In the genomic region with DNA sequence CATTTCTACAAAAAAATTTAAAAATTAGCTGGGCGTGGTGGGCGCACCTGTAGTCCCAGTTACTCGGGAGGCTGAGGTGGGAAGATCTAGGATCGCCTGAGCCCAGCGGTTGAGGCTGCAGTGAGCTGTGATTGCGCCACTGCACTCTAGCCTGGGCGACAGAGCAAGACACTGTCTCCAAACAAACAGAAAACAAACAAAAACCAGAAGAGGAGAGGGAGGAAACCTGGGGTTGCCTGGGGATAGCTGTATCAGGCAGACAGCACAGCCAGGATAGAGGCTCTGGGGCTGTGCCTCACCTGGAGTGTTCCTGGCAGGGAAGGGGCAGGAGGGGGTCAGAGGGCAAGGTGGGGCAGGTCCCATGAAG, we compare ENCODE assay signal across 1 cellular context.
TF ChIP-seq lines count a peak whose summit lies in the region.

No MANE protein-coding gene starts in this region.

TF ChIP-seq in HepG2, 621 proteins besides CTCF, POLR2A, EP300 and RAD21 (continued from another document and continues in another):
- no peak for TF ChIP-seq MLXIP (CRISPR knock-in tag; IDR thresholded peaks at IDR 0.05; ENCODE audit: borderline replicate concordance)
- TF ChIP-seq, protein P1, sequence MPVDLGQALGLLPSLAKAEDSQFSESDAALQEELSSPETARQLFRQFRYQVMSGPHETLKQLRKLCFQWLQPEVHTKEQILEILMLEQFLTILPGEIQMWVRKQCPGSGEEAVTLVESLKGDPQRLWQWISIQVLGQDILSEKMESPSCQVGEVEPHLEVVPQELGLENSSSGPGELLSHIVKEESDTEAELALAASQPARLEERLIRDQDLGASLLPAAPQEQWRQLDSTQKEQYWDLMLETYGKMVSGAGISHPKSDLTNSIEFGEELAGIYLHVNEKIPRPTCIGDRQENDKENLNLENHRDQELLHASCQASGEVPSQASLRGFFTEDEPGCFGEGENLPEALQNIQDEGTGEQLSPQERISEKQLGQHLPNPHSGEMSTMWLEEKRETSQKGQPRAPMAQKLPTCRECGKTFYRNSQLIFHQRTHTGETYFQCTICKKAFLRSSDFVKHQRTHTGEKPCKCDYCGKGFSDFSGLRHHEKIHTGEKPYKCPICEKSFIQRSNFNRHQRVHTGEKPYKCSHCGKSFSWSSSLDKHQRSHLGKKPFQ (CRISPR knock-in tag; IDR thresholded peaks at IDR 0.05; ENCODE audit: insufficient replicate concordance) = peak; percentile 82
- TF ChIP-seq KLF16 (CRISPR knock-in tag; IDR thresholded peaks at IDR 0.05) = peak in 1 of 2 experiments; percentile 36; a peak in 1 of 4 replicates
- TF ChIP-seq AGO1 (IDR thresholded peaks at IDR 0.05; ENCODE audit: low read depth, low read length, poor library complexity, severe bottlenecking) = no peak
- TF ChIP-seq, protein P2, sequence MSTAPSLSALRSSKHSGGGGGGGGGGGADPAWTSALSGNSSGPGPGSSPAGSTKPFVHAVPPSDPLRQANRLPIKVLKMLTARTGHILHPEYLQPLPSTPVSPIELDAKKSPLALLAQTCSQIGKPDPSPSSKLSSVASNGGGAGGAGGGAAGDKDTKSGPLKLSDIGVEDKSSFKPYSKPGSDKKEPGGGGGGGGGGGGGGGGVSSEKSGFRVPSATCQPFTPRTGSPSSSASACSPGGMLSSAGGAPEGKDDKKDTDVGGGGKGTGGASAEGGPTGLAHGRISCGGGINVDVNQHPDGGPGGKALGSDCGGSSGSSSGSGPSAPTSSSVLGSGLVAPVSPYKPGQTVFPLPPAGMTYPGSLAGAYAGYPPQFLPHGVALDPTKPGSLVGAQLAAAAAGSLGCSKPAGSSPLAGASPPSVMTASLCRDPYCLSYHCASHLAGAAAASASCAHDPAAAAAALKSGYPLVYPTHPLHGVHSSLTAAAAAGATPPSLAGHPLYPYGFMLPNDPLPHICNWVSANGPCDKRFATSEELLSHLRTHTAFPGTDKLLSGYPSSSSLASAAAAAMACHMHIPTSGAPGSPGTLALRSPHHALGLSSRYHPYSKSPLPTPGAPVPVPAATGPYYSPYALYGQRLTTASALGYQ (CRISPR knock-in tag; IDR thresholded peaks at IDR 0.05) = no peak; the same call in 1 of the 2 replicates
- no peak for TF ChIP-seq PHF5A (CRISPR knock-in tag; IDR thresholded peaks at IDR 0.05; ENCODE audit: low read depth, unreplicated experiment)
- 0 out of 2 replicates have a peak, but pooled peaks have one; percentile 46 for TF ChIP-seq HOXA3 (CRISPR knock-in tag; IDR thresholded peaks at IDR 0.05)
- no peak for TF ChIP-seq ZSCAN30 (CRISPR knock-in tag; IDR thresholded peaks at IDR 0.05)
- TF ChIP-seq ATF5 (CRISPR knock-in tag; IDR thresholded peaks at IDR 0.05; ENCODE audit: low read depth) = no peak
- TF ChIP-seq RCOR2 (CRISPR knock-in tag; IDR thresholded peaks at IDR 0.05) = peak; percentile 73
- no peak for TF ChIP-seq HNRNPLL (IDR thresholded peaks at IDR 0.05; ENCODE audit: low read depth, low read length, poor library complexity, severe bottlenecking)
- no peak for TF ChIP-seq JUN (CRISPR knock-in tag; IDR thresholded peaks at IDR 0.05)
- TF ChIP-seq, protein P3, sequence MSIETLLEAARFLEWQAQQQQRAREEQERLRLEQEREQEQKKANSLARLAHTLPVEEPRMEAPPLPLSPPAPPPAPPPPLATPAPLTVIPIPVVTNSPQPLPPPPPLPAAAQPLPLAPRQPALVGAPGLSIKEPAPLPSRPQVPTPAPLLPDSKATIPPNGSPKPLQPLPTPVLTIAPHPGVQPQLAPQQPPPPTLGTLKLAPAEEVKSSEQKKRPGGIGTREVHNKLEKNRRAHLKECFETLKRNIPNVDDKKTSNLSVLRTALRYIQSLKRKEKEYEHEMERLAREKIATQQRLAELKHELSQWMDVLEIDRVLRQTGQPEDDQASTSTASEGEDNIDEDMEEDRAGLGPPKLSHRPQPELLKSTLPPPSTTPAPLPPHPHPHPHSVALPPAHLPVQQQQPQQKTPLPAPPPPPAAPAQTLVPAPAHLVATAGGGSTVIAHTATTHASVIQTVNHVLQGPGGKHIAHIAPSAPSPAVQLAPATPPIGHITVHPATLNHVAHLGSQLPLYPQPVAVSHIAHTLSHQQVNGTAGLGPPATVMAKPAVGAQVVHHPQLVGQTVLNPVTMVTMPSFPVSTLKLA (IDR thresholded peaks at IDR 0.05) = no peak
- no peak for TF ChIP-seq TAF1 (CRISPR knock-in tag; IDR thresholded peaks at IDR 0.05)
- no peak; the same call in 1 of the 2 replicates for TF ChIP-seq SRY (CRISPR knock-in tag; IDR thresholded peaks at IDR 0.05)
- TF ChIP-seq, protein P4, sequence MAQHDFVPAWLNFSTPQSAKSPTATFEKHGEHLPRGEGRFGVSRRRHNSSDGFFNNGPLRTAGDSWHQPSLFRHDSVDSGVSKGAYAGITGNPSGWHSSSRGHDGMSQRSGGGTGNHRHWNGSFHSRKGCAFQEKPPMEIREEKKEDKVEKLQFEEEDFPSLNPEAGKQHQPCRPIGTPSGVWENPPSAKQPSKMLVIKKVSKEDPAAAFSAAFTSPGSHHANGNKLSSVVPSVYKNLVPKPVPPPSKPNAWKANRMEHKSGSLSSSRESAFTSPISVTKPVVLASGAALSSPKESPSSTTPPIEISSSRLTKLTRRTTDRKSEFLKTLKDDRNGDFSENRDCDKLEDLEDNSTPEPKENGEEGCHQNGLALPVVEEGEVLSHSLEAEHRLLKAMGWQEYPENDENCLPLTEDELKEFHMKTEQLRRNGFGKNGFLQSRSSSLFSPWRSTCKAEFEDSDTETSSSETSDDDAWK (CRISPR knock-in tag; IDR thresholded peaks at IDR 0.05) = no peak
- TF ChIP-seq ZEB1 (IDR thresholded peaks at IDR 0.05; ENCODE audit: insufficient replicate concordance, low read depth) = peak; percentile 63
- TF ChIP-seq SPEN (CRISPR knock-in tag; IDR thresholded peaks at IDR 0.05; ENCODE audit: low read depth) = no peak
- no peak for TF ChIP-seq ZSCAN31 (CRISPR knock-in tag; IDR thresholded peaks at IDR 0.05; ENCODE audit: low read depth)
- TF ChIP-seq ZNF124 (CRISPR knock-in tag; IDR thresholded peaks at IDR 0.05) = no peak
- no peak for TF ChIP-seq HHEX (CRISPR knock-in tag; IDR thresholded peaks at IDR 0.05)
- TF ChIP-seq, protein P5, sequence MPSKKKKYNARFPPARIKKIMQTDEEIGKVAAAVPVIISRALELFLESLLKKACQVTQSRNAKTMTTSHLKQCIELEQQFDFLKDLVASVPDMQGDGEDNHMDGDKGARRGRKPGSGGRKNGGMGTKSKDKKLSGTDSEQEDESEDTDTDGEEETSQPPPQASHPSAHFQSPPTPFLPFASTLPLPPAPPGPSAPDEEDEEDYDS (CRISPR knock-in tag; IDR thresholded peaks at IDR 0.05) = peak; percentile 45; the same call in 1 of the 2 replicates
- TF ChIP-seq SMYD3 (CRISPR knock-in tag; IDR thresholded peaks at IDR 0.05) = no peak; the same call in 1 of the 2 replicates
- no peak for TF ChIP-seq ZNF33A (CRISPR knock-in tag; IDR thresholded peaks at IDR 0.05; ENCODE audit: borderline replicate concordance)
- TF ChIP-seq SALL2 (CRISPR knock-in tag; IDR thresholded peaks at IDR 0.05) = no peak
- peak; percentile 47; the same call in 1 of the 2 replicates for TF ChIP-seq ZNF703 (CRISPR knock-in tag; IDR thresholded peaks at IDR 0.05; ENCODE audit: borderline replicate concordance)
- no peak for TF ChIP-seq ARHGAP35 (CRISPR knock-in tag; IDR thresholded peaks at IDR 0.05; ENCODE audit: borderline replicate concordance)
- no peak for TF ChIP-seq ZMYM4 (CRISPR knock-in tag; IDR thresholded peaks at IDR 0.05)
- 0 out of 2 replicates have a peak, but pooled peaks have one; percentile 13 for TF ChIP-seq ZNF776 (CRISPR knock-in tag; IDR thresholded peaks at IDR 0.05)
- TF ChIP-seq ZNF543 (CRISPR knock-in tag; IDR thresholded peaks at IDR 0.05) = no peak
- TF ChIP-seq ZNF329 (CRISPR knock-in tag; IDR thresholded peaks at IDR 0.05; ENCODE audit: low read depth) = peak; percentile 54; the same call in 1 of the 2 replicates
- no peak for TF ChIP-seq ZNF207 (IDR thresholded peaks at IDR 0.05; ENCODE audit: borderline replicate concordance)
- TF ChIP-seq NRL (CRISPR knock-in tag; IDR thresholded peaks at IDR 0.05; ENCODE audit: borderline replicate concordance) = no peak
- TF ChIP-seq GMEB2 (CRISPR knock-in tag; IDR thresholded peaks at IDR 0.05; ENCODE audit: low read depth) = no peak
- no peak for TF ChIP-seq NR3C1 (CRISPR knock-in tag; IDR thresholded peaks at IDR 0.05)
- TF ChIP-seq, protein P6, sequence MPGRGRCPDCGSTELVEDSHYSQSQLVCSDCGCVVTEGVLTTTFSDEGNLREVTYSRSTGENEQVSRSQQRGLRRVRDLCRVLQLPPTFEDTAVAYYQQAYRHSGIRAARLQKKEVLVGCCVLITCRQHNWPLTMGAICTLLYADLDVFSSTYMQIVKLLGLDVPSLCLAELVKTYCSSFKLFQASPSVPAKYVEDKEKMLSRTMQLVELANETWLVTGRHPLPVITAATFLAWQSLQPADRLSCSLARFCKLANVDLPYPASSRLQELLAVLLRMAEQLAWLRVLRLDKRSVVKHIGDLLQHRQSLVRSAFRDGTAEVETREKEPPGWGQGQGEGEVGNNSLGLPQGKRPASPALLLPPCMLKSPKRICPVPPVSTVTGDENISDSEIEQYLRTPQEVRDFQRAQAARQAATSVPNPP (CRISPR knock-in tag; IDR thresholded peaks at IDR 0.05) = no peak
- no peak for TF ChIP-seq ZBTB14 (CRISPR knock-in tag; IDR thresholded peaks at IDR 0.05)
- TF ChIP-seq RFX5 (IDR thresholded peaks at IDR 0.05; ENCODE audit: low read depth, low read length) = no peak
- no peak for TF ChIP-seq ZNF883 (CRISPR knock-in tag; IDR thresholded peaks at IDR 0.05; ENCODE audit: not compliant biosample characterization)
- TF ChIP-seq ELF3 (CRISPR knock-in tag; IDR thresholded peaks at IDR 0.05) = peak; percentile 39; the same call in 1 of the 2 replicates
- TF ChIP-seq CREB1 (IDR thresholded peaks at IDR 0.05) = no peak
- TF ChIP-seq CREB1 (CRISPR knock-in tag; IDR thresholded peaks at IDR 0.05) = no peak
- no peak for TF ChIP-seq FOSL1 (CRISPR knock-in tag; IDR thresholded peaks at IDR 0.05; ENCODE audit: borderline replicate concordance)
- TF ChIP-seq HNRNPH1 (optimal IDR thresholded peaks at IDR 0.05; ENCODE audit: low read depth, low read length) = no peak
- TF ChIP-seq ETV5 (CRISPR knock-in tag; IDR thresholded peaks at IDR 0.05; ENCODE audit: borderline replicate concordance) = no peak; the same call in 1 of the 2 replicates
- TF ChIP-seq RBM39 (IDR thresholded peaks at IDR 0.05; ENCODE audit: low read depth, low read length, poor library complexity, severe bottlenecking) = no peak
